24 cellular contexts compared by ENCODE assay signal in genomic region chr6:154356118-154356517, GRCh38. TPM values are rescaled to one million over a fixed set of nuclear protein-coding genes. Genes with fewer than 3 reads are reported as not detected.
A peak's percentile ranks its signal among the peaks of the same experiment; 100 is the strongest.
DNase-seq lines count a peak whose midpoint lies in the region; ATAC-seq, FAIRE-seq and TF ChIP-seq lines count a peak whose summit lies in the region.
"Had no signal": no experiment of that assay in that cellular context is flagged by ENCODE, and none has a peak within 500 bp of the region (broad histone marks: within the 10 kb centered on the region; RNA-seq: fewer than 3 reads in every experiment).

No MANE protein-coding gene starts in this region.

- H3K27ac Mint-ChIP-seq in stimulated activated naive CD8-positive, alpha-beta T cell treated with anti-CD3 and anti-CD28 coated beads, Interleukin-15, amount 100 ng/mL, for 72 hours, result no peak overlapping the region

- H2AFZ ChIP-seq in OCI-LY3 (ENCODE audit: low read depth, low read length), result no peak overlapping the region

- H4K20me1 ChIP-seq in OCI-LY3 (ENCODE audit: insufficient read depth, low read length), result no peaks in the 10 kb centered on the region; the same call in 1 of the 2 replicates

- H3K27me3 ChIP-seq in OCI-LY3 (ENCODE audit: low read depth, low read length) (peaks cover 59% of the 10 kb centered on the region), mononuclear cell (ENCODE audit: insufficient read depth, low read length) (no peaks in the 10 kb centered on the region)
- H3K27me3 ChIP-seq: thyroid gland had no signal

- H3K9ac ChIP-seq in OCI-LY3 (ENCODE audit: low read length), result peak overlapping the region; percentile 31; the same call in 1 of the 2 replicates

- CTCF ChIA-PET in RWPE1 (lab: Yijun Ruan, JAX), result no interaction called here

- POLR2A ChIA-PET in RWPE1 (lab: Yijun Ruan, JAX; ENCODE audit: low non-redundant PET), result interaction anchor here (0.7 kb wide), 1 partner anchor 89 kb away, joined by 3 read pairs; no protein-coding TSS in a partner anchor

- peaks cover 7 to 8% of the 10 kb centered on the region in 2 donors for H3K9me3 Mint-ChIP-seq in stimulated activated naive CD8-positive, alpha-beta T cell treated with anti-CD3 and anti-CD28 coated beads, Interleukin-15, amount 100 ng/mL, for 72 hours
- H3K9me3 Mint-ChIP-seq: T-cell had no signal

- H3K27ac ChIP-seq in OCI-LY3 (ENCODE audit: low read length) (peak overlapping the region; percentile 48), RWPE1 (no peak overlapping the region)
- H3K27ac ChIP-seq: thyroid gland had no signal

- H3K4me3 Mint-ChIP-seq in stimulated activated naive CD8-positive, alpha-beta T cell treated with anti-CD3 and anti-CD28 coated beads, Interleukin-15, amount 100 ng/mL, for 72 hours, result no peak overlapping the region
- H3K4me3 Mint-ChIP-seq: T-cell had no signal

- no peaks in the 10 kb centered on the region for H3K79me2 ChIP-seq in OCI-LY3 (ENCODE audit: low read length)

- peak; percentile 20 for DNase-seq in Ammon's horn (ENCODE audit: low spot score)
- DNase-seq in CD1c-positive myeloid dendritic cell (ENCODE audit: extremely low spot score), result peak; percentile 65
- DNase-seq in stimulated activated naive CD8-positive, alpha-beta T cell treated with anti-CD3 and anti-CD28 coated beads, Interleukin-15, amount 100 ng/mL, for 72 hours, result no peak
- DNase-seq in RWPE1 (ENCODE audit: low spot score), result no peak
- DNase-seq in GM12891 (ENCODE audit: insufficient read length, low spot score), result no peak
- DNase-seq in DMS79 treated with DMSO at 0.1 percent for 48 hours (lab: John Stamatoyannopoulos, UW), result no peak
- DNase-seq: activated gamma-delta T cell; CD4-positive, CD25-positive, alpha-beta regulatory T cell; dorsolateral prefrontal cortex; glutamatergic neuron; GOT3; kidney glomerular epithelial cell; mesenchymal stem cell; NCI-H1048; NCI-H1930; right cardiac atrium; Right ventricle myocardium superior; stimulated activated CD4-positive, alpha-beta T cell treated with anti-CD3 and anti-CD28 coated beads, Interleukin-4, amount 100 ng/mL, for 1 hour; stimulated activated naive CD4-positive, alpha-beta T cell treated with Interleukin-2 at 50 U/mL for 16 hours; T-cell; thyroid gland had no signal

- H3K4me1 ChIP-seq in OCI-LY3 (ENCODE audit: low read length), result peaks cover 59% of the 10 kb centered on the region
- H3K4me1 ChIP-seq in mononuclear cell (ENCODE audit: insufficient read depth, low read length), result peaks cover 73% of the 10 kb centered on the region

- no peaks in the 10 kb centered on the region for H3K27me3 Mint-ChIP-seq in stimulated activated naive CD8-positive, alpha-beta T cell treated with anti-CD3 and anti-CD28 coated beads, Interleukin-15, amount 100 ng/mL, for 72 hours
- H3K27me3 Mint-ChIP-seq: CD4-positive, CD25-positive, alpha-beta regulatory T cell had no signal

- H3K9me3 ChIP-seq in OCI-LY3 (ENCODE audit: insufficient read depth, low read length) (no peaks in the 10 kb centered on the region), mononuclear cell (ENCODE audit: low read depth, low read length) (no peaks in the 10 kb centered on the region)
- H3K9me3 ChIP-seq: thyroid gland had no signal

- H3K4me1 Mint-ChIP-seq in stimulated activated naive CD8-positive, alpha-beta T cell treated with anti-CD3 and anti-CD28 coated beads, Interleukin-15, amount 100 ng/mL, for 72 hours, result peaks cover 84% of the 10 kb centered on the region

- no peak for ATAC-seq in stimulated activated naive CD8-positive, alpha-beta T cell treated with anti-CD3 and anti-CD28 coated beads, Interleukin-15, amount 100 ng/mL, for 72 hours
- ATAC-seq: T-cell had no signal

- no peak for FAIRE-seq in GM12891 (lab: Jason Lieb, UNC)

- H3K4me3 ChIP-seq in OCI-LY3 (ENCODE audit: low read length) (peak overlapping the region; percentile 40), mononuclear cell (ENCODE audit: low read length) (peak overlapping the region; percentile 32)
- H3K4me3 ChIP-seq: thyroid gland had no signal

- H3K36me3 ChIP-seq in OCI-LY3 (replicated peaks; ENCODE audit: low read depth, low read length), result no peaks in the 10 kb centered on the region
- H3K36me3 ChIP-seq: thyroid gland had no signal

- TF ChIP-seq CTCF in OCI-LY3 (IDR thresholded peaks at IDR 0.05; ENCODE audit: low read depth, low read length), result no peak
- TF ChIP-seq CTCF in RWPE1 (conservative IDR thresholded peaks at IDR 0.05; ENCODE audit: low read depth), result no peak

- TF ChIP-seq POLR2A in GM12891 (IDR thresholded peaks at IDR 0.05; ENCODE audit: low read depth, low read length), result no peak

- H3K4me2 ChIP-seq in OCI-LY3 (ENCODE audit: low read length), result peak overlapping the region; percentile 68

TF ChIP-seq in GM12891, 5 proteins besides CTCF, POLR2A, EP300 and RAD21:
- TF ChIP-seq POLR2AphosphoS5 (IDR thresholded peaks at IDR 0.05; ENCODE audit: low read depth, low read length), result no peak
- TF ChIP-seq POU2F2 (IDR thresholded peaks at IDR 0.05; ENCODE audit: low read depth, low read length), result no peak
- no peak for TF ChIP-seq TAF1 (IDR thresholded peaks at IDR 0.05; ENCODE audit: low read depth, low read length)
- TF ChIP-seq SPI1 (IDR thresholded peaks at IDR 0.05; ENCODE audit: low read depth, low read length), result no peak
- TF ChIP-seq PAX5 (IDR thresholded peaks at IDR 0.05; ENCODE audit: insufficient read depth, low read length, severe bottlenecking), result no peak

RNA-seq across cellular contexts. Expression of gene IPCEF1, which starts 0.5 kb away (rescaled TPM):
- total RNA-seq in mononuclear cell, result 73.5 TPM
- polyA plus RNA-seq in GM12891 (2012; ENCODE audit: low read depth, missing spikeins), result 0.46 TPM
- total RNA-seq: HT1080 had no signal

Comparison
In these comparisons a context has a peak if more than half of its experiments do, and no peak if none do; other contexts are left out.
1. DNase-seq: peak in Ammon's horn (single experiment) and CD1c-positive myeloid dendritic cell (single experiment); none in stimulated activated naive CD8-positive, alpha-beta T cell treated with anti-CD3 and anti-CD28 coated beads, Interleukin-15, amount 100 ng/mL, for 72 hours (0 of 2), RWPE1 (single experiment), GM12891 (single experiment) and DMS79 treated with DMSO at 0.1 percent for 48 hours (single experiment).